ENCODE assay signal across 14 cellular contexts in genomic region chr12:3117144-3117581, GRCh38. TPM values are rescaled to one million over a fixed set of nuclear protein-coding genes. Genes with fewer than 3 reads are reported as not detected.
DNase-seq lines count a peak whose midpoint lies in the region; ATAC-seq and TF ChIP-seq lines count a peak whose summit lies in the region.
"Had no signal": no experiment of that assay in that cellular context is flagged by ENCODE, and none has a peak within 500 bp of the region (broad histone marks: within the 10 kb centered on the region; RNA-seq: fewer than 3 reads in every experiment).

No MANE protein-coding gene starts in this region.

- TF ChIP-seq POLR2A in upper lobe of left lung (IDR thresholded peaks at IDR 0.05), result no peak

- peaks cover 0 to 5% (median 0%) of the 10 kb centered on the region in 4 donors for H3K36me3 ChIP-seq in upper lobe of left lung

- H3K27me3 ChIP-seq in upper lobe of left lung, result no peaks in the 10 kb centered on the region

- peaks cover 0 to 6% of the 10 kb centered on the region in 2 donors for H3K4me1 Mint-ChIP-seq in effector memory CD8-positive, alpha-beta T cell (ENCODE audit: low read depth in 2 of 2)
- no peaks in the 10 kb centered on the region for H3K4me1 Mint-ChIP-seq in stimulated activated memory B cell treated with anti-CD40 and anti-IgM and Interleukin-4, amounts not matched to agents 10 μg/mL and 1 μg/mL and 100 μg/mL, for 72 hours
- H3K4me1 Mint-ChIP-seq in activated naive CD4-positive, alpha-beta T cell treated with anti-CD3 and anti-CD28 coated beads for 36 hours (ENCODE audit: low read depth), result peaks cover 12% of the 10 kb centered on the region
- H3K4me1 Mint-ChIP-seq: activated B cell treated with CpG ODN at 0.5 μM for 24 hours had no signal

- H3K27ac ChIP-seq in upper lobe of left lung, result peak overlapping the region; percentile 64 to 87 (median 80)
- H3K27ac ChIP-seq: 22Rv1 had no signal

- CTCF ChIA-PET in activated naive CD4-positive, alpha-beta T cell treated with anti-CD3 and anti-CD28 coated beads for 36 hours (lab: Charles Lee), result interaction anchor here (0.6 kb wide), 1 partner anchor 13 kb away, joined by 3 read pairs; no protein-coding TSS in a partner anchor

- H3K27ac Mint-ChIP-seq in effector memory CD8-positive, alpha-beta T cell, result no peak overlapping the region
- no peak overlapping the region for H3K27ac Mint-ChIP-seq in stimulated activated memory B cell treated with anti-CD40 and anti-IgM and Interleukin-4, amounts not matched to agents 10 μg/mL and 1 μg/mL and 100 μg/mL, for 72 hours
- no peak overlapping the region for H3K27ac Mint-ChIP-seq in activated naive CD4-positive, alpha-beta T cell treated with anti-CD3 and anti-CD28 coated beads for 36 hours
- H3K27ac Mint-ChIP-seq: activated B cell treated with CpG ODN at 0.5 μM for 24 hours had no signal

- TF ChIP-seq CTCF in choroid plexus epithelial cell (conservative IDR thresholded peaks at IDR 0.05; ENCODE audit: low read depth, low read length), result no peak
- TF ChIP-seq CTCF in upper lobe of left lung (IDR thresholded peaks at IDR 0.05), result no peak

- WGBS in upper lobe of left lung, 2 donors, result 18 to 28% methylated on average over 8 to 10 of the region's 10 CpGs

- peak in 2 of 4 donors; percentile 43 to 88 for TF ChIP-seq EP300 in upper lobe of left lung (IDR thresholded peaks at IDR 0.05)

- H3K9me3 ChIP-seq in upper lobe of left lung, result no peaks in the 10 kb centered on the region

- DNase-seq in DMS 273 (lab: John Stamatoyannopoulos, UW; ENCODE audit: unreplicated experiment) (peak; percentile 66), DMS 273 treated with DMSO at 0.1 percent for 48 hours (lab: John Stamatoyannopoulos, UW) (no peak), choroid plexus epithelial cell (ENCODE audit: low read depth) (peak; percentile 76), kidney tubule cell (ENCODE audit: low spot score) (peak; percentile 62), upper lobe of left lung (no peak)
- no peak for DNase-seq in effector memory CD8-positive, alpha-beta T cell
- no peak for DNase-seq in activated naive CD4-positive, alpha-beta T cell treated with anti-CD3 and anti-CD28 coated beads for 36 hours
- DNase-seq: activated B cell treated with CpG ODN at 0.5 μM for 24 hours; activated effector memory CD4-positive, alpha-beta T cell treated with anti-CD3 and anti-CD28 coated beads, Interleukin-2, amount 50 U/mL, for 16 hours; effector memory CD4-positive, alpha-beta T cell; midbrain; NCI-H1417 treated with DMSO at 0.1 percent for 48 hours had no signal

- peaks cover 17 to 58% of the 10 kb centered on the region in 2 donors for H3K27me3 Mint-ChIP-seq in effector memory CD8-positive, alpha-beta T cell
- peaks cover 56% of the 10 kb centered on the region for H3K27me3 Mint-ChIP-seq in stimulated activated memory B cell treated with anti-CD40 and anti-IgM and Interleukin-4, amounts not matched to agents 10 μg/mL and 1 μg/mL and 100 μg/mL, for 72 hours
- peaks cover 4% of the 10 kb centered on the region for H3K27me3 Mint-ChIP-seq in activated naive CD4-positive, alpha-beta T cell treated with anti-CD3 and anti-CD28 coated beads for 36 hours (ENCODE audit: low read depth)

- no peaks in the 10 kb centered on the region for H3K36me3 Mint-ChIP-seq in effector memory CD8-positive, alpha-beta T cell (ENCODE audit: insufficient read depth)
- H3K36me3 Mint-ChIP-seq in stimulated activated memory B cell treated with anti-CD40 and anti-IgM and Interleukin-4, amounts not matched to agents 10 μg/mL and 1 μg/mL and 100 μg/mL, for 72 hours, result no peaks in the 10 kb centered on the region
- no peaks in the 10 kb centered on the region for H3K36me3 Mint-ChIP-seq in activated naive CD4-positive, alpha-beta T cell treated with anti-CD3 and anti-CD28 coated beads for 36 hours (ENCODE audit: low read depth)

- H3K4me3 ChIP-seq in choroid plexus epithelial cell (ENCODE audit: low read depth, low read length), result no peak overlapping the region
- H3K4me3 ChIP-seq in upper lobe of left lung, result no peak overlapping the region

- ATAC-seq in upper lobe of left lung (ENCODE audit: low FRiP score in 2 of 2), result no peak
- no peak for ATAC-seq in effector memory CD8-positive, alpha-beta T cell (replicated peaks)
- ATAC-seq in stimulated activated memory B cell treated with anti-CD40 and anti-IgM and Interleukin-4, amounts not matched to agents 10 μg/mL and 1 μg/mL and 100 μg/mL, for 72 hours, result no peak

- no peak overlapping the region for H3K4me3 Mint-ChIP-seq in effector memory CD8-positive, alpha-beta T cell
- H3K4me3 Mint-ChIP-seq in stimulated activated memory B cell treated with anti-CD40 and anti-IgM and Interleukin-4, amounts not matched to agents 10 μg/mL and 1 μg/mL and 100 μg/mL, for 72 hours, result no peak overlapping the region
- no peak overlapping the region for H3K4me3 Mint-ChIP-seq in activated naive CD4-positive, alpha-beta T cell treated with anti-CD3 and anti-CD28 coated beads for 36 hours
- H3K4me3 Mint-ChIP-seq: activated B cell treated with CpG ODN at 0.5 μM for 24 hours had no signal

- peaks cover 24 to 52% (median 41%) of the 10 kb centered on the region in 4 donors for H3K4me1 ChIP-seq in upper lobe of left lung

- intact Hi-C loops in activated naive CD4-positive, alpha-beta T cell treated with anti-CD3 and anti-CD28 coated beads for 36 hours (cut with micrococcal nuclease), result no loop called here

- no peaks in the 10 kb centered on the region for H3K9me3 Mint-ChIP-seq in effector memory CD8-positive, alpha-beta T cell
- H3K9me3 Mint-ChIP-seq in stimulated activated memory B cell treated with anti-CD40 and anti-IgM and Interleukin-4, amounts not matched to agents 10 μg/mL and 1 μg/mL and 100 μg/mL, for 72 hours, result no peaks in the 10 kb centered on the region
- no peaks in the 10 kb centered on the region for H3K9me3 Mint-ChIP-seq in activated naive CD4-positive, alpha-beta T cell treated with anti-CD3 and anti-CD28 coated beads for 36 hours
- H3K9me3 Mint-ChIP-seq: activated B cell treated with CpG ODN at 0.5 μM for 24 hours had no signal

RNA-seq across cellular contexts. Expression of gene TSPAN9, which starts 40.0 kb away (rescaled TPM):
- total RNA-seq in upper lobe of left lung, result 10 to 100 TPM; 25.2 to 62.9 (median 44.2) TPM
- total RNA-seq in activated naive CD4-positive, alpha-beta T cell treated with anti-CD3 and anti-CD28 coated beads for 36 hours, result under 1 TPM; 0.72 to 0.91 TPM

Comparison
In these comparisons a context has a peak if more than half of its experiments do, and no peak if none do; other contexts are left out.
1. DNase-seq: peak in DMS 273 (single experiment), choroid plexus epithelial cell (single experiment) and kidney tubule cell (single experiment); none in DMS 273 treated with DMSO at 0.1 percent for 48 hours (single experiment), upper lobe of left lung (0 of 2), effector memory CD8-positive, alpha-beta T cell (0 of 3) and activated naive CD4-positive, alpha-beta T cell treated with anti-CD3 and anti-CD28 coated beads for 36 hours (single experiment).
2. RNA of gene TSPAN9, which starts 40.0 kb away (total RNA-seq): 25.2 to 62.9 TPM in upper lobe of left lung; 0.72 to 0.91 TPM in activated naive CD4-positive, alpha-beta T cell treated with anti-CD3 and anti-CD28 coated beads for 36 hours; every median in the first group is over 10 times any median in the second.